11 cellular contexts compared by ENCODE assay signal in genomic region chr6:9520417-9521151, GRCh38.
DNase-seq lines count a peak whose midpoint lies in the region; ATAC-seq lines count a peak whose summit lies in the region.
"Had no signal": no experiment of that assay in that cellular context is flagged by ENCODE, and none has a peak within 500 bp of the region (broad histone marks: within the 10 kb centered on the region; RNA-seq: fewer than 3 reads in every experiment).

No MANE protein-coding gene starts in this region.

- DNase-seq in AG08395 (ENCODE audit: low spot score) (peak; percentile 72), LHCN-M2 (ENCODE audit: low read depth) (peak; percentile 89), fibroblast of gingiva (ENCODE audit: low read depth) (peak; percentile 59), midbrain (lab: John Stamatoyannopoulos, UW) (no peak), RPMI8226 (no peak), NCI-H2081 (lab: John Stamatoyannopoulos, UW) (no peak)
- no peak for DNase-seq in NK-92 treated with Interleukin-12 subunit alpha and Interleukin-12 subunit beta, amount 100 ng/mL, for 24 hours (lab: John Stamatoyannopoulos, UW)
- DNase-seq: anterior cingulate cortex, DMS79 treated with DMSO at 0.1 percent for 48 hours, left lung had no signal

- ATAC-seq in GM21447 (IDR thresholded peaks at IDR 0.05; ENCODE audit: unreplicated experiment) = peak; percentile 46
- ATAC-seq: left lung had no signal

Comparison
In these comparisons a context has a peak if more than half of its experiments do, and no peak if none do; other contexts are left out.
1. DNase-seq: peak in AG08395 (single experiment), LHCN-M2 (single experiment) and fibroblast of gingiva (single experiment); none in midbrain (single experiment), NK-92 treated with Interleukin-12 subunit alpha and Interleukin-12 subunit beta, amount 100 ng/mL, for 24 hours (single experiment), RPMI8226 (single experiment) and NCI-H2081 (0 of 2).